ENCODE assay signal across 1 cellular context in genomic region chr16:2165861-2166260, GRCh38.
TF ChIP-seq lines count a peak whose summit lies in the region.

No MANE protein-coding gene starts in this region.

TF ChIP-seq in HepG2, 621 proteins besides CTCF, POLR2A, EP300 and RAD21:
- 0 out of 2 replicates have a peak, but pooled peaks have one; percentile 18 for TF ChIP-seq HNRNPL (IDR thresholded peaks at IDR 0.05; ENCODE audit: low read depth, low read length)
- TF ChIP-seq ZNF263 (CRISPR knock-in tag; IDR thresholded peaks at IDR 0.05), result 0 out of 2 replicates have a peak, but pooled peaks have one; percentile 29
- TF ChIP-seq GATA4 (IDR thresholded peaks at IDR 0.05; ENCODE audit: borderline replicate concordance, low read depth), result no peak
TF ChIP-seq in HepG2: peak in this region for 2.
